Comparison of ENCODE assay signal across 8 cellular contexts in the genomic region with DNA sequence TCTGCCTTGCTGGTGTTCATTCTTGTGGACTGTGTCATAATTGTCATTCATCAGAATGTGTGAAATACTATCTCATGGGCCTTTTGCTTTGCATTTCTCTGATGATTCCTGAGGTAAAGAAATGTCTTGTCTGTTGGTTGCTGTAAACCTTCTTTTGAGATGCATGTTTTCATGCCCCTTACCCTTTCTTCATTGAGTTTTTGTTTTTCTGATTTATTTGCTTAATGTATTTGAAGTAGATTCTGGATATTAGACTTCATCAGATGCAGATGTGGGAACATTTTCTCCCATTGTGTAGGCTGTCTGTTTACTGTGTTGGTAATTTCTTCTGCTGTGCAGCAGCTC.
DNase-seq lines count a peak whose midpoint lies in the region; ATAC-seq and TF ChIP-seq lines count a peak whose summit lies in the region.
"Not testable (repeated sequence)": the region's sequence is repeated elsewhere in the genome, so short reads cannot be mapped to it uniquely, and the experiment has no call there.

No MANE protein-coding gene starts in this region.

- intact Hi-C loops in IMR-90 (cut with micrococcal nuclease): not testable (repeated sequence)

- H3K9me3 ChIP-seq in IMR-90 (ENCODE audit: control insufficient read depth, insufficient read depth, low read length); osteoblast (ENCODE audit: low read depth, low read length); smooth muscle cell (replicated peaks; ENCODE audit: low read depth): not testable (repeated sequence)

- H3K14ac ChIP-seq in IMR-90 (replicated peaks; ENCODE audit: low read depth, low read length): peak overlapping the region; percentile 10; the same call in 1 of the 2 replicates

- H3K4me1 ChIP-seq in IMR-90 (ENCODE audit: control insufficient read depth, insufficient read depth, low read length): not testable (repeated sequence)
- peaks cover 40% of the 10 kb centered on the region for H3K4me1 ChIP-seq in osteoblast (ENCODE audit: insufficient read depth, low read length)
- peaks cover 24% of the 10 kb centered on the region for H3K4me1 ChIP-seq in smooth muscle cell (ENCODE audit: low read depth)

- peaks cover 14 to 35% of the 10 kb centered on the region in 2 experiments for H3K79me1 ChIP-seq in IMR-90 (ENCODE audit: low read depth in 1 of 2, low read length in 2 of 2)

- not testable (repeated sequence) for H3K4me3 Mint-ChIP-seq in chondrocyte (ENCODE audit: unreplicated experiment)

- not testable (repeated sequence) for TF ChIP-seq RAD21 in IMR-90 (IDR thresholded peaks at IDR 0.05; ENCODE audit: low read length)

- H3K4me2 ChIP-seq in IMR-90 (ENCODE audit: low read depth, low read length) (peak overlapping the region; percentile 51; the same call in 1 of the 2 replicates), osteoblast (ENCODE audit: insufficient read depth, low read length) (peak overlapping the region; percentile 39), smooth muscle cell (peak overlapping the region; percentile 64)

- H4K8ac ChIP-seq in IMR-90 (ENCODE audit: low read depth in 2 of 2, low read length in 2 of 2): not testable (repeated sequence)

- H4K91ac ChIP-seq in IMR-90 (ENCODE audit: insufficient read depth, low read depth, low read length): not testable (repeated sequence)

- H3K36me3 ChIP-seq in IMR-90 (ENCODE audit: control insufficient read depth, insufficient read depth, low read length) (peaks cover 16% of the 10 kb centered on the region), osteoblast (ENCODE audit: insufficient read depth, low read length) (peaks cover 33% of the 10 kb centered on the region)
- not testable (repeated sequence) for H3K36me3 ChIP-seq in smooth muscle cell (ENCODE audit: low read depth)

- H3K4me3 ChIP-seq in IMR-90 (ENCODE audit: insufficient read depth, low read depth, low read length); osteoblast (ENCODE audit: insufficient read depth, low read length); smooth muscle cell: not testable (repeated sequence)

- peak overlapping the region; percentile 34 for H2BK5ac ChIP-seq in IMR-90 (ENCODE audit: low read depth, low read length, poor library complexity, severe bottlenecking)

- not testable (repeated sequence) for H3K4ac ChIP-seq in IMR-90 (ENCODE audit: low read depth, low read length)

- H3K79me2 ChIP-seq in osteoblast (ENCODE audit: insufficient read depth, low read length) (peaks cover 65% of the 10 kb centered on the region), smooth muscle cell (ENCODE audit: low read depth) (peaks cover 19% of the 10 kb centered on the region)

- H3K56ac ChIP-seq in IMR-90 (ENCODE audit: extremely low read depth, insufficient read depth, low read length): not testable (repeated sequence)

- in situ Hi-C loops in IMR-90 (cut with MboI; ENCODE audit: low sequenced_read_pairs): loop anchor here (25.0 kb wide), 1 partner anchor 100 kb away; no protein-coding TSS in a partner anchor

- not testable (repeated sequence) for H2BK15ac ChIP-seq in IMR-90 (ENCODE audit: low read depth, low read length)

- H3K23ac ChIP-seq in IMR-90 (ENCODE audit: low read depth, low read length): not testable (repeated sequence)

- not testable (repeated sequence) for H3F3A ChIP-seq in smooth muscle cell (ENCODE audit: low read depth)

- not testable (repeated sequence) for H3K27me3 Mint-ChIP-seq in chondrocyte (ENCODE audit: low read depth)

- not testable (repeated sequence) for H2AK9ac ChIP-seq in IMR-90 (replicated peaks; ENCODE audit: low read depth, low read length, poor library complexity)

- not testable (repeated sequence) for H3K9ac ChIP-seq in IMR-90 (ENCODE audit: low read depth, low read length); smooth muscle cell (ENCODE audit: low read depth)

- H4K5ac ChIP-seq in IMR-90 (ENCODE audit: low read depth, low read length): not testable (repeated sequence)

- BruUV-seq in IMR-90 (replicated peaks; lab: Mats Ljungman, UMichigan): not testable (repeated sequence)

- H3K36me3 Mint-ChIP-seq in chondrocyte (ENCODE audit: low read depth): peaks cover 35% of the 10 kb centered on the region

- peaks cover 56% of the 10 kb centered on the region for H3K4me1 Mint-ChIP-seq in chondrocyte (ENCODE audit: low read depth)

- POLR2A ChIA-PET in IMR-90 (lab: Charles Lee; ENCODE audit: unreplicated experiment): not testable (repeated sequence)

- H2AK5ac ChIP-seq in IMR-90 (ENCODE audit: low read depth, low read length): not testable (repeated sequence)

- H2BK20ac ChIP-seq in IMR-90 (ENCODE audit: low read depth, low read length): not testable (repeated sequence)

- not testable (repeated sequence) for H2AFZ ChIP-seq in IMR-90 (replicated peaks; ENCODE audit: low read length, poor library complexity); osteoblast (ENCODE audit: low read length); smooth muscle cell (ENCODE audit: low read depth)

- H3K27me3 ChIP-seq in IMR-90 (ENCODE audit: control insufficient read depth, insufficient read depth, low read length); osteoblast (ENCODE audit: insufficient read depth, low read length); smooth muscle cell (ENCODE audit: low read depth): not testable (repeated sequence)

- CTCF ChIA-PET in IMR-90 (lab: Yijun Ruan, JAX): not testable (repeated sequence)

- dilution Hi-C loops in IMR-90 (cut with HindIII; ENCODE audit: low sequenced_read_pairs, unreplicated experiment): not testable (repeated sequence)

- TF ChIP-seq POLR2A in IMR-90 (IDR thresholded peaks at IDR 0.05; ENCODE audit: low read depth, low read length): not testable (repeated sequence)

- H2BK120ac ChIP-seq in IMR-90 (ENCODE audit: low read depth, low read length): not testable (repeated sequence)

- not testable (repeated sequence) for H3K27ac ChIP-seq in IMR-90 (ENCODE audit: insufficient read depth, low read length)
- H3K27ac ChIP-seq in osteoblast (ENCODE audit: low read depth, low read length) (peak overlapping the region; percentile 24), smooth muscle cell (ENCODE audit: low read depth) (peak overlapping the region; percentile 92)

- not testable (repeated sequence) for H3K9me1 ChIP-seq in IMR-90 (ENCODE audit: insufficient read depth, low read length)

- H3K18ac ChIP-seq in IMR-90 (ENCODE audit: low read depth, low read length): not testable (repeated sequence)

- not testable (repeated sequence) for ATAC-seq in IMR-90 (ENCODE audit: low read depth)

- H3K27ac Mint-ChIP-seq in chondrocyte (ENCODE audit: unreplicated experiment): peak overlapping the region; percentile 90

- TF ChIP-seq CTCF in IMR-90 (conservative IDR thresholded peaks at IDR 0.05; ENCODE audit: low read depth, low read length); chondrocyte (IDR thresholded peaks at IDR 0.05); osteoblast (IDR thresholded peaks at IDR 0.05; ENCODE audit: extremely low read depth, low read depth, low read length); smooth muscle cell (IDR thresholded peaks at IDR 0.05; ENCODE audit: borderline replicate concordance, insufficient read depth, poor library complexity, severe bottlenecking): not testable (repeated sequence)

- not testable (repeated sequence) for H4K20me1 ChIP-seq in IMR-90 (ENCODE audit: insufficient read depth, low read length); osteoblast (ENCODE audit: insufficient read depth, low read length); smooth muscle cell (ENCODE audit: low read depth)

- peaks cover 19% of the 10 kb centered on the region for H3K9me3 Mint-ChIP-seq in chondrocyte (ENCODE audit: low read depth)

- DNase-seq in EH (ENCODE audit: low read depth) (peak; percentile 66), RPMI7951 (ENCODE audit: low read depth) (peak; percentile 20), amniotic epithelial cell (ENCODE audit: low read depth) (peak; percentile 35), iris pigment epithelial cell (ENCODE audit: low read depth) (peak; percentile 42)
- not testable (repeated sequence) for DNase-seq in IMR-90; chondrocyte (ENCODE audit: low spot score); osteoblast (ENCODE audit: insufficient read length, low spot score, missing footprints); smooth muscle cell (lab: John Stamatoyannopoulos, UW; ENCODE audit: unreplicated experiment)
